In genomic region chr3:171457263-171458055, GRCh38 we compare ENCODE assay signal across 9 cellular contexts. TPM values are rescaled to one million over a fixed set of nuclear protein-coding genes. Genes with fewer than 3 reads are reported as not detected.
A peak's percentile ranks its signal among the peaks of the same experiment; 100 is the strongest.
DNase-seq lines count a peak whose midpoint lies in the region; ATAC-seq and TF ChIP-seq lines count a peak whose summit lies in the region.
"Had no signal": no experiment of that assay in that cellular context is flagged by ENCODE, and none has a peak within 500 bp of the region (broad histone marks: within the 10 kb centered on the region; RNA-seq: fewer than 3 reads in every experiment).

No MANE protein-coding gene starts in this region.

- H3K36me3 Mint-ChIP-seq in Calu3 (ENCODE audit: insufficient read depth, unreplicated experiment): peaks cover 39% of the 10 kb centered on the region
- peaks cover 2% of the 10 kb centered on the region for H3K36me3 Mint-ChIP-seq in activated B cell treated with CpG ODN at 0.5 μM for 24 hours (ENCODE audit: low read depth)
- no peaks in the 10 kb centered on the region for H3K36me3 Mint-ChIP-seq in endothelial cell (ENCODE audit: low read depth, unreplicated experiment)
- no peaks in the 10 kb centered on the region for H3K36me3 Mint-ChIP-seq in nephron progenitor cell (ENCODE audit: low read depth)

- H3K9me3 Mint-ChIP-seq in Calu3 (ENCODE audit: low read depth, unreplicated experiment): no peaks in the 10 kb centered on the region
- H3K9me3 Mint-ChIP-seq in activated B cell treated with CpG ODN at 0.5 μM for 24 hours: no peaks in the 10 kb centered on the region
- H3K9me3 Mint-ChIP-seq in endothelial cell (ENCODE audit: unreplicated experiment): no peaks in the 10 kb centered on the region
- no peaks in the 10 kb centered on the region for H3K9me3 Mint-ChIP-seq in nephron progenitor cell

- CTCF ChIA-PET in Calu3 (lab: Charles Lee): no interaction called here
- CTCF ChIA-PET in activated B cell treated with CpG ODN at 0.5 μM for 24 hours (lab: Charles Lee): no interaction called here

- H3K4me3 Mint-ChIP-seq in Calu3 (ENCODE audit: low read depth, unreplicated experiment): peak overlapping the region; percentile 97
- H3K4me3 Mint-ChIP-seq in activated B cell treated with CpG ODN at 0.5 μM for 24 hours: peak overlapping the region; percentile 24
- H3K4me3 Mint-ChIP-seq in endothelial cell (ENCODE audit: unreplicated experiment): peak overlapping the region; percentile 98
- H3K4me3 Mint-ChIP-seq in nephron progenitor cell: peak overlapping the region; percentile 91

- BruUV-seq in Calu3 (replicated peaks; lab: Mats Ljungman, UMichigan): no TSS peak

- no peak for ATAC-seq in activated B cell treated with CpG ODN at 0.5 μM for 24 hours (ENCODE audit: low read depth)

- H3K4me1 Mint-ChIP-seq in Calu3 (ENCODE audit: low read depth, unreplicated experiment): peaks cover 45% of the 10 kb centered on the region
- peaks cover 39% of the 10 kb centered on the region for H3K4me1 Mint-ChIP-seq in activated B cell treated with CpG ODN at 0.5 μM for 24 hours
- H3K4me1 Mint-ChIP-seq in endothelial cell (ENCODE audit: unreplicated experiment): peaks cover 55% of the 10 kb centered on the region
- H3K4me1 Mint-ChIP-seq in nephron progenitor cell: peaks cover 61% of the 10 kb centered on the region

- intact Hi-C loops in Calu3 (cut with micrococcal nuclease; ENCODE audit: unreplicated experiment) (loop anchor here (5.0 kb wide), 1 partner anchor 495 kb away; no protein-coding TSS in a partner anchor), activated B cell treated with CpG ODN at 0.5 μM for 24 hours (cut with micrococcal nuclease) (no loop called here)

- TF ChIP-seq CTCF in Calu3 (IDR thresholded peaks at IDR 0.05; ENCODE audit: unreplicated experiment) (no peak), activated B cell treated with CpG ODN at 0.5 μM for 24 hours (IDR thresholded peaks at IDR 0.05) (no peak), endothelial cell (IDR thresholded peaks at IDR 0.05; ENCODE audit: unreplicated experiment) (no peak), nephron progenitor cell (IDR thresholded peaks at IDR 0.05) (no peak)

- H3K27ac Mint-ChIP-seq in Calu3 (ENCODE audit: unreplicated experiment) (no peak overlapping the region), activated B cell treated with CpG ODN at 0.5 μM for 24 hours (no peak overlapping the region), endothelial cell (ENCODE audit: unreplicated experiment) (peak overlapping the region; percentile 49), nephron progenitor cell (no peak overlapping the region)

- DNase-seq in Calu3 (no peak), activated B cell treated with CpG ODN at 0.5 μM for 24 hours (no peak), endothelial cell (ENCODE audit: low spot score) (no peak), nephron progenitor cell (peak; percentile 13), T-helper 9 cell (no peak), AG08395 (ENCODE audit: low spot score) (no peak), NCI-H1105 treated with DMSO at 0.1 percent for 48 hours (lab: John Stamatoyannopoulos, UW) (no peak), NCI-H2081 (lab: John Stamatoyannopoulos, UW) (no peak)
- DNase-seq: NCI-H1694 had no signal

- H3K27me3 Mint-ChIP-seq in Calu3 (ENCODE audit: unreplicated experiment) (no peaks in the 10 kb centered on the region), activated B cell treated with CpG ODN at 0.5 μM for 24 hours (peaks cover 4% of the 10 kb centered on the region), endothelial cell (ENCODE audit: unreplicated experiment) (peaks cover 15% of the 10 kb centered on the region), nephron progenitor cell (ENCODE audit: low read depth, poor library complexity) (peaks cover 13% of the 10 kb centered on the region)

- POLR2A ChIA-PET in activated B cell treated with CpG ODN at 0.5 μM for 24 hours (lab: Charles Lee): no interaction called here

RNA-seq across cellular contexts. Expression of gene TNIK, which starts 2.7 kb away (rescaled TPM):
- total RNA-seq in Calu3 (2022) (17.6 and 19.7 TPM in 2 replicates), activated B cell treated with CpG ODN at 0.5 μM for 24 hours (2.0 and 2.5 TPM in 2 replicates), endothelial cell (ENCODE audit: unreplicated experiment) (67.0 TPM)

Comparison
In these comparisons a context has a peak if more than half of its experiments do, and no peak if none do; other contexts are left out.
1. H3K4me3 Mint-ChIP-seq: peak in every context shown above with its lines; median percentile 98 in endothelial cell; 97 in Calu3; 91 in nephron progenitor cell; 24 in activated B cell treated with CpG ODN at 0.5 μM for 24 hours.